Comparison of ENCODE assay signal across 7 cellular contexts in the genomic region with DNA sequence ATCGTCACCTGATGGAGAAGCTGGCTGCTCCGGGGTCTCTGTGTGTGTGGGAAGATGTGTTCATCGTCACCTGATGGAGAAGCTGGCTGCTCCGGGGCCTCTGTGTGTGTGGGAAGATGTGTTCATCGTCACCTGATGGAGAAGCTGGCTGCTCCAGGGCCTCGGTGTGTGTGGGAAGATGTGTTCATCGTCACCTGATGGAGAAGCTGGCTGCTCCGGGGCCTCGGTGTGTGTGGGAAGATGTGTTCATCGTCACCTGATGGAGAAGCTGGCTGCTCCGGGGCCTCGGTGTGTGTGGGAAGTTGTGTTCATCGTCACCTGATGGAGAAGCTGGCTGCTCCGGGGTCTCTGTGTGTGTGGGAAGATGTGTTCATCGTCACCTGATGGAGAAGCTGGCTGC.
DNase-seq lines count a peak whose midpoint lies in the region; ATAC-seq and TF ChIP-seq lines count a peak whose summit lies in the region.
"Not testable (repeated sequence)": the region's sequence is repeated elsewhere in the genome, so short reads cannot be mapped to it uniquely, and the experiment has no call there.

No MANE protein-coding gene starts in this region.

- not testable (repeated sequence) for H3K36me3 ChIP-seq in spleen

- TF ChIP-seq POLR2A in spleen (IDR thresholded peaks at IDR 0.05): not testable (repeated sequence)

- not testable (repeated sequence) for ATAC-seq in Right ventricle myocardium inferior

- not testable (repeated sequence) for H3K4me1 ChIP-seq in spleen

- not testable (repeated sequence) for H3K27ac ChIP-seq in spleen

- WGBS in spleen, 5 donors: 86 to 97% (median 93%) methylated on average over 13 to 15 of the region's 15 CpGs

- not testable (repeated sequence) for H3K4me3 Mint-ChIP-seq in chondrocyte (ENCODE audit: unreplicated experiment)

- peaks cover 0 to 18% (median 0%) of the 10 kb centered on the region in 8 donors for H3K9me3 ChIP-seq in spleen

- DNase-seq in activated effector memory CD4-positive, alpha-beta T cell treated with anti-CD3 and anti-CD28 coated beads, Interleukin-2, amount 50 U/mL, for 16 hours: peak; percentile 9
- DNase-seq in chondrocyte (ENCODE audit: low spot score): peak; percentile 47
- DNase-seq in Right ventricle myocardium inferior (ENCODE audit: missing footprints): peak; percentile 30
- peak; percentile 12 for DNase-seq in cardiac septum (ENCODE audit: low spot score)
- DNase-seq in mesenteric fat pad (ENCODE audit: low spot score): peak; percentile 14
- peak; percentile 22 for DNase-seq in posterior vena cava (ENCODE audit: low spot score)
- peak; percentile 23 for DNase-seq in spleen

- not testable (repeated sequence) for H3K4me1 Mint-ChIP-seq in chondrocyte (ENCODE audit: low read depth)

- not testable (repeated sequence) for H3K36me3 Mint-ChIP-seq in chondrocyte (ENCODE audit: low read depth)

- intact Hi-C loops in Right ventricle myocardium inferior (cut with DNase I); cardiac septum (cut with DNase I); posterior vena cava (cut with DNase I); spleen (cut with DNase I; ENCODE audit: low total_unique reads): not testable (repeated sequence)

- not testable (repeated sequence) for H3K9me3 Mint-ChIP-seq in chondrocyte (ENCODE audit: low read depth)

- not testable (repeated sequence) for H3K27me3 ChIP-seq in spleen (replicated peaks in 1 of 7)

- H3K27me3 Mint-ChIP-seq in chondrocyte (ENCODE audit: low read depth): not testable (repeated sequence)

- not testable (repeated sequence) for H3K4me3 ChIP-seq in spleen

- not testable (repeated sequence) for TF ChIP-seq CTCF in chondrocyte (IDR thresholded peaks at IDR 0.05); spleen (IDR thresholded peaks at IDR 0.05 in 8 of 11, conservative IDR thresholded peaks at IDR 0.05 in 3 of 11)

- not testable (repeated sequence) for H3K27ac Mint-ChIP-seq in chondrocyte (ENCODE audit: unreplicated experiment)
